ENCODE assay signal across 13 cellular contexts in the genomic region with DNA sequence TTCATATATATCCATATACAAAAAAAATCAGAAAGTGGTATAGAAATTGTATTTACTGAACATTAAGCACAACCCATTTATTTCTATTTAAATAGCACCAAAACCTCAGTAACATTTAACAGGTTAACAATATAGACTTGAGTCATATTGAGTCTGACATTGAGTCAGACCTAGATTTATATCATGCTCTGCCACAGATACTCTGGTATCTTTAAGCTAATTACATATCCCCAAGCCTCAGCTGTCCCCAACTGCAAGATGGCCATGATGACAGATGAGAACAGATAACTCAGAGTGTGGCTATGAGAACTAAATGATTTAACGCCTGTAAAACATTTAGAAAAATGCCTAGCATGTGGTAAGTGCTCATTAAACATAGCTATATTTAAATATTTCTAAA. TPM values are rescaled to one million over a fixed set of nuclear protein-coding genes. Genes with fewer than 3 reads are reported as not detected.
A peak's percentile ranks its signal among the peaks of the same experiment; 100 is the strongest.
DNase-seq lines count a peak whose midpoint lies in the region; ATAC-seq and TF ChIP-seq lines count a peak whose summit lies in the region.
"Had no signal": no experiment of that assay in that cellular context is flagged by ENCODE, and none has a peak within 500 bp of the region (broad histone marks: within the 10 kb centered on the region; RNA-seq: fewer than 3 reads in every experiment).

No MANE protein-coding gene starts in this region.

- no peaks in the 10 kb centered on the region for H3K27me3 ChIP-seq in CD4-positive, CD25-positive, alpha-beta regulatory T cell (ENCODE audit: control insufficient read depth, insufficient read depth, low read length)
- no peaks in the 10 kb centered on the region for H3K27me3 ChIP-seq in left lung
- H3K27me3 ChIP-seq: SJCRH30 had no signal

- H3K4me3 ChIP-seq in CD4-positive, CD25-positive, alpha-beta regulatory T cell (ENCODE audit: low read depth, low read length), result no peak overlapping the region
- H3K4me3 ChIP-seq in left lung, result no peak overlapping the region
- H3K4me3 ChIP-seq: GM23248, SJCRH30 had no signal

- no peaks in the 10 kb centered on the region for H3K9me3 ChIP-seq in CD4-positive, CD25-positive, alpha-beta regulatory T cell (ENCODE audit: control insufficient read depth in 2 of 2, low read length in 2 of 2)
- H3K9me3 ChIP-seq in left lung, result no peaks in the 10 kb centered on the region
- H3K9me3 ChIP-seq: SJCRH30 had no signal

- peaks cover 33% of the 10 kb centered on the region for H3K4me1 ChIP-seq in CD4-positive, CD25-positive, alpha-beta regulatory T cell (ENCODE audit: control insufficient read depth, insufficient read depth, low read length, poor library complexity, severe bottlenecking)
- no peaks in the 10 kb centered on the region for H3K4me1 ChIP-seq in left lung

- peaks cover 20 to 35% (median 29%) of the 10 kb centered on the region in 4 donors for H3K4me1 Mint-ChIP-seq in CD4-positive, CD25-positive, alpha-beta regulatory T cell

- no peaks in the 10 kb centered on the region for H3K36me3 ChIP-seq in CD4-positive, CD25-positive, alpha-beta regulatory T cell (ENCODE audit: control insufficient read depth, insufficient read depth, low read length)
- no peaks in the 10 kb centered on the region for H3K36me3 ChIP-seq in left lung
- H3K36me3 ChIP-seq: SJCRH30 had no signal

- no peaks in the 10 kb centered on the region for H3K9me3 Mint-ChIP-seq in CD4-positive, CD25-positive, alpha-beta regulatory T cell

- H3K4me3 Mint-ChIP-seq in CD4-positive, CD25-positive, alpha-beta regulatory T cell, result peak overlapping the region in 1 of 4 donors; percentile 13

- intact Hi-C loops in left lung (cut with DNase I) (no loop called here), head of caudate nucleus (cut with DNase I) (no loop called here)

- no peaks in the 10 kb centered on the region for H3K36me3 Mint-ChIP-seq in CD4-positive, CD25-positive, alpha-beta regulatory T cell

- ATAC-seq in CD4-positive, CD25-positive, alpha-beta regulatory T cell (ENCODE audit: low read depth in 2 of 2), result peak; percentile 38 to 66
- ATAC-seq in GM18867 (IDR thresholded peaks at IDR 0.05; ENCODE audit: unreplicated experiment) (peak; percentile 73), HG02642 (IDR thresholded peaks at IDR 0.05; ENCODE audit: poor library complexity, unreplicated experiment) (peak; percentile 66), left lung (no peak), esophagus mucosa (no peak)

- H3K27me3 Mint-ChIP-seq in CD4-positive, CD25-positive, alpha-beta regulatory T cell, result no peaks in the 10 kb centered on the region

- no peak for TF ChIP-seq CTCF in left lung (IDR thresholded peaks at IDR 0.05)

- peak in 2 of 3 donors; percentile 8 to 60 for DNase-seq in CD4-positive, CD25-positive, alpha-beta regulatory T cell
- peak; percentile 53 for DNase-seq in LHCN-M2 (ENCODE audit: low read depth)
- DNase-seq in left lung, result no peak
- DNase-seq in NCI-H1436 treated with DMSO at 0.1 percent for 48 hours (lab: John Stamatoyannopoulos, UW), result no peak
- DNase-seq in head of caudate nucleus, result no peak
- DNase-seq: activated gamma-delta T cell, GM23248 had no signal

- peak overlapping the region; percentile 19 for H3K27ac ChIP-seq in CD4-positive, CD25-positive, alpha-beta regulatory T cell (ENCODE audit: insufficient read depth, low read length, poor library complexity, severe bottlenecking)
- no peak overlapping the region for H3K27ac ChIP-seq in left lung
- H3K27ac ChIP-seq: GM23248, SJCRH30 had no signal

- H3K27ac Mint-ChIP-seq in CD4-positive, CD25-positive, alpha-beta regulatory T cell, result peak overlapping the region in 1 of 3 donors; percentile 74

RNA-seq across cellular contexts. Expression of a gene that starts 40.3 kb away (rescaled TPM):
- total RNA-seq in CD4-positive, CD25-positive, alpha-beta regulatory T cell, result 15.0 TPM
- 1 to 10 TPM in 1 of 4 donors, under 1 TPM in 3; 0.83 to 3.2 (median 0.89) TPM for polyA plus RNA-seq in CD4-positive, CD25-positive, alpha-beta regulatory T cell
- total RNA-seq in LHCN-M2 (2014; rRNA removed) (not detected in 2 replicates), left lung (under 1 TPM in 1 of 2 donors, not detected in 1; 0.60 TPM), esophagus mucosa (not detected)
- not detected for polyA plus RNA-seq in LHCN-M2 (2012)
- total RNA-seq: endothelial cell of umbilical vein, GM23248, SJCRH30 had no signal
- polyA plus RNA-seq: endothelial cell of umbilical vein, GM23248, keratinocyte had no signal

Comparison
In these comparisons a context has a peak if more than half of its experiments do, and no peak if none do; other contexts are left out.
1. ATAC-seq: peak in CD4-positive, CD25-positive, alpha-beta regulatory T cell (2 of 2), GM18867 (single experiment) and HG02642 (single experiment); none in left lung (single experiment) and esophagus mucosa (single experiment).
2. DNase-seq: peak in CD4-positive, CD25-positive, alpha-beta regulatory T cell (2 of 3) and LHCN-M2 (single experiment); none in left lung (0 of 2), NCI-H1436 treated with DMSO at 0.1 percent for 48 hours (single experiment) and head of caudate nucleus (0 of 42).